ENCODE assay signal across 8 cellular contexts in genomic region chr17:45146166-45146565, GRCh38. TPM values are rescaled to one million over a fixed set of nuclear protein-coding genes. Genes with fewer than 3 reads are reported as not detected.
DNase-seq lines count a peak whose midpoint lies in the region; ATAC-seq and TF ChIP-seq lines count a peak whose summit lies in the region.

No MANE protein-coding gene starts in this region.

- TF ChIP-seq CTCF in HFFc6 (IDR thresholded peaks at IDR 0.05) (no peak), left lung (IDR thresholded peaks at IDR 0.05) (no peak)
- TF ChIP-seq CTCF in activated CD8-positive, alpha-beta T cell treated with anti-CD3 and anti-CD28 coated beads for 36 hours (IDR thresholded peaks at IDR 0.05) = no peak

- CTCF ChIA-PET in activated CD8-positive, alpha-beta T cell treated with anti-CD3 and anti-CD28 coated beads for 36 hours (lab: Charles Lee) = interaction anchor here (14.4 kb wide), 1 partner anchor 10 kb away, joined by 352 read pairs; the partner anchor contains the start of gene ACBD4

- peak overlapping the region in 1 of 2 donors; percentile 97 for H3K27ac ChIP-seq in left lung

- H3K9me3 Mint-ChIP-seq in HFFc6 = peaks cover 5% of the 10 kb centered on the region
- H3K9me3 Mint-ChIP-seq in activated CD8-positive, alpha-beta T cell treated with anti-CD3 and anti-CD28 coated beads for 36 hours = no peaks in the 10 kb centered on the region
- no peaks in the 10 kb centered on the region for H3K9me3 Mint-ChIP-seq in stimulated activated naive B cell treated with anti-CD40 and anti-IgM and Interleukin-4, amounts not matched to agents 10 μg/mL and 1 μg/mL and 100 μg/mL, for 72 hours

- H3K36me3 Mint-ChIP-seq in HFFc6 (ENCODE audit: low read depth) = peaks cover 34% of the 10 kb centered on the region
- peaks cover 18% of the 10 kb centered on the region for H3K36me3 Mint-ChIP-seq in activated CD8-positive, alpha-beta T cell treated with anti-CD3 and anti-CD28 coated beads for 36 hours (ENCODE audit: low read depth)
- peaks cover 17 to 31% of the 10 kb centered on the region in 2 donors for H3K36me3 Mint-ChIP-seq in stimulated activated naive B cell treated with anti-CD40 and anti-IgM and Interleukin-4, amounts not matched to agents 10 μg/mL and 1 μg/mL and 100 μg/mL, for 72 hours

- H3K4me3 ChIP-seq in left lung = no peak overlapping the region

- peak overlapping the region; percentile 96 for H3K4me3 Mint-ChIP-seq in HFFc6
- H3K4me3 Mint-ChIP-seq in activated CD8-positive, alpha-beta T cell treated with anti-CD3 and anti-CD28 coated beads for 36 hours = peak overlapping the region; percentile 98
- H3K4me3 Mint-ChIP-seq in stimulated activated naive B cell treated with anti-CD40 and anti-IgM and Interleukin-4, amounts not matched to agents 10 μg/mL and 1 μg/mL and 100 μg/mL, for 72 hours = peak overlapping the region; percentile 98

- peak overlapping the region; percentile 100 for H3K27ac Mint-ChIP-seq in HFFc6
- H3K27ac Mint-ChIP-seq in activated CD8-positive, alpha-beta T cell treated with anti-CD3 and anti-CD28 coated beads for 36 hours = no peak overlapping the region
- peak overlapping the region; percentile 73 for H3K27ac Mint-ChIP-seq in stimulated activated naive B cell treated with anti-CD40 and anti-IgM and Interleukin-4, amounts not matched to agents 10 μg/mL and 1 μg/mL and 100 μg/mL, for 72 hours

- H3K36me3 ChIP-seq in left lung = no peaks in the 10 kb centered on the region

- no peaks in the 10 kb centered on the region for H3K9me3 ChIP-seq in left lung

- H3K27me3 ChIP-seq in left lung = no peaks in the 10 kb centered on the region

- H3K4me1 Mint-ChIP-seq in HFFc6 (ENCODE audit: low read depth) = peaks cover 30% of the 10 kb centered on the region
- H3K4me1 Mint-ChIP-seq in activated CD8-positive, alpha-beta T cell treated with anti-CD3 and anti-CD28 coated beads for 36 hours (ENCODE audit: low read depth) = peaks cover 33% of the 10 kb centered on the region
- H3K4me1 Mint-ChIP-seq in stimulated activated naive B cell treated with anti-CD40 and anti-IgM and Interleukin-4, amounts not matched to agents 10 μg/mL and 1 μg/mL and 100 μg/mL, for 72 hours = peaks cover 34 to 73% of the 10 kb centered on the region in 2 donors

- H3K27me3 Mint-ChIP-seq in HFFc6 (ENCODE audit: insufficient read depth) = peaks cover 21% of the 10 kb centered on the region
- no peaks in the 10 kb centered on the region for H3K27me3 Mint-ChIP-seq in activated CD8-positive, alpha-beta T cell treated with anti-CD3 and anti-CD28 coated beads for 36 hours
- H3K27me3 Mint-ChIP-seq in stimulated activated naive B cell treated with anti-CD40 and anti-IgM and Interleukin-4, amounts not matched to agents 10 μg/mL and 1 μg/mL and 100 μg/mL, for 72 hours = peaks cover 0 to 5% of the 10 kb centered on the region in 2 donors

- DNase-seq in HFFc6 (no peak), left lung (peak; percentile 33 to 77), NCI-H146 treated with DMSO at 0.1 percent for 48 hours (lab: John Stamatoyannopoulos, UW; ENCODE audit: unreplicated experiment) (no peak), NCI-H1436 (lab: John Stamatoyannopoulos, UW) (no peak)
- DNase-seq in activated CD8-positive, alpha-beta T cell treated with anti-CD3 and anti-CD28 coated beads for 36 hours = no peak
- DNase-seq in stimulated activated naive B cell treated with anti-CD40 and anti-IgM and Interleukin-4, amounts not matched to agents 10 μg/mL and 1 μg/mL and 100 μg/mL, for 72 hours = no peak

- H3K4me1 ChIP-seq in left lung = peaks cover 11 to 46% of the 10 kb centered on the region in 2 donors

- intact Hi-C loops in activated CD8-positive, alpha-beta T cell treated with anti-CD3 and anti-CD28 coated beads for 36 hours (cut with micrococcal nuclease) = loop anchor here (2.0 to 5.0 kb wide), 2 partner anchors 15 to 171 kb away; partner anchors contain the start of genes HEXIM2 and MAP3K14
- intact Hi-C loops in left lung (cut with DNase I) = no loop called here

- POLR2A ChIA-PET in activated CD8-positive, alpha-beta T cell treated with anti-CD3 and anti-CD28 coated beads for 36 hours (lab: Charles Lee) = interaction anchor here (0.7 to 8.5 kb wide), 2 partner anchors 10 to 239 kb away, joined by 3 to 64 read pairs; partner anchors contain the start of gene ACBD4

- no peak for ATAC-seq in activated CD8-positive, alpha-beta T cell treated with anti-CD3 and anti-CD28 coated beads for 36 hours
- ATAC-seq in left lung = no peak
- ATAC-seq in stimulated activated naive B cell treated with anti-CD40 and anti-IgM and Interleukin-4, amounts not matched to agents 10 μg/mL and 1 μg/mL and 100 μg/mL, for 72 hours (replicated peaks) = no peak
- ATAC-seq in GM21360 (IDR thresholded peaks at IDR 0.05; ENCODE audit: unreplicated experiment) = no peak
- ATAC-seq in GM18517 (IDR thresholded peaks at IDR 0.05; ENCODE audit: unreplicated experiment) = no peak

RNA-seq across cellular contexts. Expression of gene HEXIM1, which starts 2.1 kb away (rescaled TPM):
- total RNA-seq in HFFc6 (2021; fragmentation: NEBNext Ultra II Directional; extraction: Animal tissue kit (Norgen Biotek cat#: 25700)) = 10 to 100 TPM; 31.8 to 42.0 (median 34.5) TPM
- 10 to 100 TPM; 22.6 to 23.5 TPM for total RNA-seq in activated CD8-positive, alpha-beta T cell treated with anti-CD3 and anti-CD28 coated beads for 36 hours
- total RNA-seq in left lung = 10 to 100 TPM; 27.3 to 34.6 TPM

RNA-seq across cellular contexts. Expression of gene ACBD4, which starts 10.7 kb away (rescaled TPM):
- total RNA-seq in HFFc6 (2021; fragmentation: NEBNext Ultra II Directional; extraction: Animal tissue kit (Norgen Biotek cat#: 25700)) = 1 to 10 TPM; 5.0 to 8.0 (median 6.5) TPM
- total RNA-seq in activated CD8-positive, alpha-beta T cell treated with anti-CD3 and anti-CD28 coated beads for 36 hours = 10 to 100 TPM; 12.4 to 12.6 TPM
- 10 to 100 TPM; 10.6 to 15.7 TPM for total RNA-seq in left lung

RNA-seq across cellular contexts. Expression of gene PLCD3, which starts 13.9 kb away (rescaled TPM):
- total RNA-seq in HFFc6 (2021; fragmentation: NEBNext Ultra II Directional; extraction: Animal tissue kit (Norgen Biotek cat#: 25700)) = 100 to 1,000 TPM in 1 of 6 experiments, 10 to 100 TPM in 5; 77.2 to 112 (median 83.8) TPM
- total RNA-seq in activated CD8-positive, alpha-beta T cell treated with anti-CD3 and anti-CD28 coated beads for 36 hours = 1 to 10 TPM; 3.9 to 6.6 TPM
- total RNA-seq in left lung = 10 to 100 TPM; 41.0 to 49.1 TPM

RNA-seq across cellular contexts. Expression of gene HEXIM2, which starts 15.5 kb away (rescaled TPM):
- 1 to 10 TPM; 4.8 to 9.5 (median 6.2) TPM for total RNA-seq in HFFc6 (2021; fragmentation: NEBNext Ultra II Directional; extraction: Animal tissue kit (Norgen Biotek cat#: 25700))
- total RNA-seq in activated CD8-positive, alpha-beta T cell treated with anti-CD3 and anti-CD28 coated beads for 36 hours = 1 to 10 TPM; 4.1 to 4.2 TPM
- total RNA-seq in left lung = 1 to 10 TPM; 5.4 to 6.0 TPM

Comparison
In these comparisons a context has a peak if more than half of its experiments do, and no peak if none do; other contexts are left out.
1. DNase-seq: peak in left lung (2 of 2); none in HFFc6 (single experiment), activated CD8-positive, alpha-beta T cell treated with anti-CD3 and anti-CD28 coated beads for 36 hours (single experiment), stimulated activated naive B cell treated with anti-CD40 and anti-IgM and Interleukin-4, amounts not matched to agents 10 μg/mL and 1 μg/mL and 100 μg/mL, for 72 hours (single experiment), NCI-H146 treated with DMSO at 0.1 percent for 48 hours (single experiment) and NCI-H1436 (single experiment).
2. RNA of gene PLCD3, which starts 13.9 kb away (total RNA-seq): 77.2 to 112 TPM in HFFc6 and 41.0 to 49.1 TPM in left lung; 3.9 to 6.6 TPM in activated CD8-positive, alpha-beta T cell treated with anti-CD3 and anti-CD28 coated beads for 36 hours; every median in the first group is over 4 times any median in the second.
3. Peak in every context shown above with its lines, with median percentiles within 50 percentile points of each other: H3K4me3 Mint-ChIP-seq.